Comparison of ENCODE assay signal across 1 cellular context in genomic region chr12:237026-237815, GRCh38.
A peak's percentile ranks its signal among the peaks of the same experiment; 100 is the strongest.
TF ChIP-seq lines count a peak whose summit lies in the region.

No MANE protein-coding gene starts in this region.

TF ChIP-seq in HepG2, 621 proteins besides CTCF, POLR2A, EP300 and RAD21 (continued from another document and continues in another):
- TF ChIP-seq, protein P1, sequence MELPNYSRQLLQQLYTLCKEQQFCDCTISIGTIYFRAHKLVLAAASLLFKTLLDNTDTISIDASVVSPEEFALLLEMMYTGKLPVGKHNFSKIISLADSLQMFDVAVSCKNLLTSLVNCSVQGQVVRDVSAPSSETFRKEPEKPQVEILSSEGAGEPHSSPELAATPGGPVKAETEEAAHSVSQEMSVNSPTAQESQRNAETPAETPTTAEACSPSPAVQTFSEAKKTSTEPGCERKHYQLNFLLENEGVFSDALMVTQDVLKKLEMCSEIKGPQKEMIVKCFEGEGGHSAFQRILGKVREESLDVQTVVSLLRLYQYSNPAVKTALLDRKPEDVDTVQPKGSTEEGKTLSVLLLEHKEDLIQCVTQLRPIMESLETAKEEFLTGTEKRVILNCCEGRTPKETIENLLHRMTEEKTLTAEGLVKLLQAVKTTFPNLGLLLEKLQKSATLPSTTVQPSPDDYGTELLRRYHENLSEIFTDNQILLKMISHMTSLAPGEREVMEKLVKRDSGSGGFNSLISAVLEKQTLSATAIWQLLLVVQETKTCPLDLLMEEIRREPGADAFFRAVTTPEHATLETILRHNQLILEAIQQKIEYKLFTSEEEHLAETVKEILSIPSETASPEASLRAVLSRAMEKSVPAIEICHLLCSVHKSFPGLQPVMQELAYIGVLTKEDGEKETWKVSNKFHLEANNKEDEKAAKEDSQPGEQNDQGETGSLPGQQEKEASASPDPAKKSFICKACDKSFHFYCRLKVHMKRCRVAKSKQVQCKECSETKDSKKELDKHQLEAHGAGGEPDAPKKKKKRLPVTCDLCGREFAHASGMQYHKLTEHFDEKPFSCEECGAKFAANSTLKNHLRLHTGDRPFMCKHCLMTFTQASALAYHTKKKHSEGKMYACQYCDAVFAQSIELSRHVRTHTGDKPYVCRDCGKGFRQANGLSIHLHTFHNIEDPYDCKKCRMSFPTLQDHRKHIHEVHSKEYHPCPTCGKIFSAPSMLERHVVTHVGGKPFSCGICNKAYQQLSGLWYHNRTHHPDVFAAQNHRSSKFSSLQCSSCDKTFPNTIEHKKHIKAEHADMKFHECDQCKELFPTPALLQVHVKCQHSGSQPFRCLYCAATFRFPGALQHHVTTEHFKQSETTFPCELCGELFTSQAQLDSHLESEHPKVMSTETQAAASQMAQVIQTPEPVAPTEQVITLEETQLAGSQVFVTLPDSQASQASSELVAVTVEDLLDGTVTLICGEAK (IDR thresholded peaks at IDR 0.05) = no peak
- TF ChIP-seq, protein P1 (CRISPR knock-in tag; IDR thresholded peaks at IDR 0.05) = no peak; the same call in 1 of the 2 replicates
- TF ChIP-seq ZFP37 (CRISPR knock-in tag; IDR thresholded peaks at IDR 0.05; ENCODE audit: borderline replicate concordance) (no peak), SALL1 (CRISPR knock-in tag; IDR thresholded peaks at IDR 0.05) (peak; percentile 71), ZNF816 (CRISPR knock-in tag; IDR thresholded peaks at IDR 0.05; ENCODE audit: borderline replicate concordance) (no peak), ZBTB20 (CRISPR knock-in tag; IDR thresholded peaks at IDR 0.05; ENCODE audit: borderline replicate concordance, low read depth) (no peak), MIER2 (CRISPR knock-in tag; IDR thresholded peaks at IDR 0.05) (no peak), ZNF605 (CRISPR knock-in tag; IDR thresholded peaks at IDR 0.05) (no peak), KAT7 (CRISPR knock-in tag; IDR thresholded peaks at IDR 0.05; ENCODE audit: borderline replicate concordance) (no peak), ZNF564 (CRISPR knock-in tag; IDR thresholded peaks at IDR 0.05) (no peak), RBM22 (optimal IDR thresholded peaks at IDR 0.05; ENCODE audit: low read length) (no peak), GLI4 (CRISPR knock-in tag; IDR thresholded peaks at IDR 0.05; ENCODE audit: borderline replicate concordance) (no peak), ZEB1 (IDR thresholded peaks at IDR 0.05; ENCODE audit: insufficient replicate concordance, low read depth) (peak; percentile 48), GRHL1 (CRISPR knock-in tag; conservative IDR thresholded peaks at IDR 0.05) (no peak), SNAI1 (CRISPR knock-in tag; IDR thresholded peaks at IDR 0.05; ENCODE audit: borderline replicate concordance) (no peak), E2F1 (CRISPR knock-in tag; IDR thresholded peaks at IDR 0.05) (no peak), ZNF615 (CRISPR knock-in tag; IDR thresholded peaks at IDR 0.05; ENCODE audit: borderline replicate concordance) (no peak), ZNF773 (CRISPR knock-in tag; IDR thresholded peaks at IDR 0.05; ENCODE audit: borderline replicate concordance) (no peak), ZNF292 (CRISPR knock-in tag; IDR thresholded peaks at IDR 0.05; ENCODE audit: borderline replicate concordance, low read depth) (peak; percentile 44; the same call in 1 of the 2 replicates), DR1 (CRISPR knock-in tag; IDR thresholded peaks at IDR 0.05) (no peak), U2AF1 (optimal IDR thresholded peaks at IDR 0.05; ENCODE audit: low read depth, low read length) (no peak), ZKSCAN8 (CRISPR knock-in tag; IDR thresholded peaks at IDR 0.05; ENCODE audit: borderline replicate concordance) (no peak), ZNF44 (CRISPR knock-in tag; IDR thresholded peaks at IDR 0.05) (no peak), RBM39 (IDR thresholded peaks at IDR 0.05; ENCODE audit: low read depth, low read length, poor library complexity, severe bottlenecking) (no peak), REST (IDR thresholded peaks at IDR 0.05; ENCODE audit: borderline replicate concordance in 1 of 2, low read depth in 1 of 2, low read length in 2 of 2) (no peak), SP5 (CRISPR knock-in tag; IDR thresholded peaks at IDR 0.05; ENCODE audit: borderline replicate concordance, low read depth) (0 out of 2 replicates have a peak, but pooled peaks have one; percentile 20), ARNT (IDR thresholded peaks at IDR 0.05) (no peak), ZNF639 (CRISPR knock-in tag; conservative IDR thresholded peaks at IDR 0.05) (no peak), HNF4A (CRISPR knock-in tag; IDR thresholded peaks at IDR 0.05) (peak; percentile 88), CSRNP1 (CRISPR knock-in tag; IDR thresholded peaks at IDR 0.05) (no peak), SNRNP70 (IDR thresholded peaks at IDR 0.05; ENCODE audit: low read depth, low read length) (no peak), ZNF362 (CRISPR knock-in tag; IDR thresholded peaks at IDR 0.05; ENCODE audit: borderline replicate concordance) (no peak)
- TF ChIP-seq, protein P2, sequence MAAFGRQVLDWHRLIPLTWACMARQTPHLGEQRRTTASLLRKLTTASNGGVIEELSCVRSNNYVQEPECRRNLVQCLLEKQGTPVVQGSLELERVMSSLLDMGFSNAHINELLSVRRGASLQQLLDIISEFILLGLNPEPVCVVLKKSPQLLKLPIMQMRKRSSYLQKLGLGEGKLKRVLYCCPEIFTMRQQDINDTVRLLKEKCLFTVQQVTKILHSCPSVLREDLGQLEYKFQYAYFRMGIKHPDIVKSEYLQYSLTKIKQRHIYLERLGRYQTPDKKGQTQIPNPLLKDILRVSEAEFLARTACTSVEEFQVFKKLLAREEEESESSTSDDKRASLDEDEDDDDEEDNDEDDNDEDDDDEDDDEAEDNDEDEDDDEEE (CRISPR knock-in tag; IDR thresholded peaks at IDR 0.05) = no peak
- TF ChIP-seq, protein P3, sequence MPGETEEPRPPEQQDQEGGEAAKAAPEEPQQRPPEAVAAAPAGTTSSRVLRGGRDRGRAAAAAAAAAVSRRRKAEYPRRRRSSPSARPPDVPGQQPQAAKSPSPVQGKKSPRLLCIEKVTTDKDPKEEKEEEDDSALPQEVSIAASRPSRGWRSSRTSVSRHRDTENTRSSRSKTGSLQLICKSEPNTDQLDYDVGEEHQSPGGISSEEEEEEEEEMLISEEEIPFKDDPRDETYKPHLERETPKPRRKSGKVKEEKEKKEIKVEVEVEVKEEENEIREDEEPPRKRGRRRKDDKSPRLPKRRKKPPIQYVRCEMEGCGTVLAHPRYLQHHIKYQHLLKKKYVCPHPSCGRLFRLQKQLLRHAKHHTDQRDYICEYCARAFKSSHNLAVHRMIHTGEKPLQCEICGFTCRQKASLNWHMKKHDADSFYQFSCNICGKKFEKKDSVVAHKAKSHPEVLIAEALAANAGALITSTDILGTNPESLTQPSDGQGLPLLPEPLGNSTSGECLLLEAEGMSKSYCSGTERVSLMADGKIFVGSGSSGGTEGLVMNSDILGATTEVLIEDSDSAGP (CRISPR knock-in tag; IDR thresholded peaks at IDR 0.05; ENCODE audit: borderline replicate concordance) = peak; percentile 77
